Comparison of ENCODE assay signal across 11 cellular contexts in genomic region chr17:2170023-2170422, GRCh38.
DNase-seq lines count a peak whose midpoint lies in the region; ATAC-seq and TF ChIP-seq lines count a peak whose summit lies in the region.
"Had no signal": no experiment of that assay in that cellular context is flagged by ENCODE, and none has a peak within 500 bp of the region (broad histone marks: within the 10 kb centered on the region; RNA-seq: fewer than 3 reads in every experiment).

No MANE protein-coding gene starts in this region.

- no peaks in the 10 kb centered on the region for H3K4me1 ChIP-seq in OCI-LY3 (ENCODE audit: low read length)

- no peaks in the 10 kb centered on the region for H3K9me3 ChIP-seq in OCI-LY3 (ENCODE audit: insufficient read depth, low read length)

- no peak overlapping the region for H3K9ac ChIP-seq in OCI-LY3 (ENCODE audit: low read length)

- no peak overlapping the region for H3K27ac Mint-ChIP-seq in endothelial cell (ENCODE audit: unreplicated experiment)
- H3K27ac Mint-ChIP-seq in stimulated activated memory B cell treated with anti-CD40 and anti-IgM and Interleukin-4, amounts not matched to agents 10 μg/mL and 1 μg/mL and 100 μg/mL, for 72 hours = peak overlapping the region; percentile 3

- H3K4me3 ChIP-seq in OCI-LY3 (ENCODE audit: low read length) = no peak overlapping the region

- no peak overlapping the region for H3K4me3 Mint-ChIP-seq in endothelial cell (ENCODE audit: unreplicated experiment)
- H3K4me3 Mint-ChIP-seq in stimulated activated memory B cell treated with anti-CD40 and anti-IgM and Interleukin-4, amounts not matched to agents 10 μg/mL and 1 μg/mL and 100 μg/mL, for 72 hours = no peak overlapping the region
- H3K4me3 Mint-ChIP-seq: CD4-positive, CD25-positive, alpha-beta regulatory T cell; naive thymus-derived CD4-positive, alpha-beta T cell had no signal

- H3K27ac ChIP-seq in OCI-LY3 (ENCODE audit: low read length) = no peak overlapping the region
- H3K27ac ChIP-seq: HL-60 had no signal

- H3K79me2 ChIP-seq in OCI-LY3 (ENCODE audit: low read length) = no peaks in the 10 kb centered on the region

- TF ChIP-seq CTCF in OCI-LY3 (IDR thresholded peaks at IDR 0.05; ENCODE audit: low read depth, low read length) (peak; percentile 57), endothelial cell (IDR thresholded peaks at IDR 0.05; ENCODE audit: unreplicated experiment) (no peak)

- peaks cover 1% of the 10 kb centered on the region for H3K27me3 Mint-ChIP-seq in endothelial cell (ENCODE audit: unreplicated experiment)
- H3K27me3 Mint-ChIP-seq in stimulated activated memory B cell treated with anti-CD40 and anti-IgM and Interleukin-4, amounts not matched to agents 10 μg/mL and 1 μg/mL and 100 μg/mL, for 72 hours = no peaks in the 10 kb centered on the region
- H3K27me3 Mint-ChIP-seq: CD4-positive, CD25-positive, alpha-beta regulatory T cell; naive thymus-derived CD4-positive, alpha-beta T cell had no signal

- no peak overlapping the region for H3K4me2 ChIP-seq in OCI-LY3 (ENCODE audit: low read length)

- ATAC-seq in stimulated activated memory B cell treated with anti-CD40 and anti-IgM and Interleukin-4, amounts not matched to agents 10 μg/mL and 1 μg/mL and 100 μg/mL, for 72 hours = peak; percentile 79
- ATAC-seq: naive thymus-derived CD4-positive, alpha-beta T cell had no signal

- peaks cover 18% of the 10 kb centered on the region for H3K4me1 Mint-ChIP-seq in endothelial cell (ENCODE audit: unreplicated experiment)
- H3K4me1 Mint-ChIP-seq in stimulated activated memory B cell treated with anti-CD40 and anti-IgM and Interleukin-4, amounts not matched to agents 10 μg/mL and 1 μg/mL and 100 μg/mL, for 72 hours = no peaks in the 10 kb centered on the region

- 0 out of 2 replicates have a peak, but pooled peaks cover 3% of the 10 kb centered on the region for H4K20me1 ChIP-seq in OCI-LY3 (ENCODE audit: insufficient read depth, low read length)

- peak; percentile 23 for DNase-seq in activated T-cell treated with anti-CD3 and anti-CD28 coated beads, Interleukin-2, amount 50 U/mL, for 1 hour
- DNase-seq in activated T-cell treated with anti-CD3 and anti-CD28 coated beads for 4 hours (no peak), endothelial cell (ENCODE audit: low spot score) (peak; percentile 33), NCI-H774 (lab: John Stamatoyannopoulos, UW) (no peak), LoVo (ENCODE audit: low spot score) (no peak), hypothalamus (lab: John Stamatoyannopoulos, UW) (no peak)

- H3K9me3 Mint-ChIP-seq in endothelial cell (ENCODE audit: unreplicated experiment) = no peaks in the 10 kb centered on the region
- H3K9me3 Mint-ChIP-seq in stimulated activated memory B cell treated with anti-CD40 and anti-IgM and Interleukin-4, amounts not matched to agents 10 μg/mL and 1 μg/mL and 100 μg/mL, for 72 hours = no peaks in the 10 kb centered on the region
- H3K9me3 Mint-ChIP-seq: CD4-positive, CD25-positive, alpha-beta regulatory T cell; naive thymus-derived CD4-positive, alpha-beta T cell had no signal

- no peaks in the 10 kb centered on the region for H3K27me3 ChIP-seq in OCI-LY3 (ENCODE audit: low read depth, low read length)

- no peak overlapping the region for H2AFZ ChIP-seq in OCI-LY3 (ENCODE audit: low read depth, low read length)

- no peaks in the 10 kb centered on the region for H3K36me3 ChIP-seq in OCI-LY3 (replicated peaks; ENCODE audit: low read depth, low read length)

- H3K36me3 Mint-ChIP-seq in endothelial cell (ENCODE audit: low read depth, unreplicated experiment) = peaks cover 14% of the 10 kb centered on the region
- H3K36me3 Mint-ChIP-seq in stimulated activated memory B cell treated with anti-CD40 and anti-IgM and Interleukin-4, amounts not matched to agents 10 μg/mL and 1 μg/mL and 100 μg/mL, for 72 hours = peaks cover 48% of the 10 kb centered on the region

Comparison
In these comparisons a context has a peak if more than half of its experiments do, and no peak if none do; other contexts are left out.
1. DNase-seq: peak in activated T-cell treated with anti-CD3 and anti-CD28 coated beads, Interleukin-2, amount 50 U/mL, for 1 hour (single experiment) and endothelial cell (single experiment); none in activated T-cell treated with anti-CD3 and anti-CD28 coated beads for 4 hours (single experiment), NCI-H774 (single experiment), LoVo (single experiment) and hypothalamus (0 of 51).